Comparison of ENCODE assay signal across 8 cellular contexts in genomic region chr6:133890941-133891813, GRCh38. TPM values are rescaled to one million over a fixed set of nuclear protein-coding genes. Genes with fewer than 3 reads are reported as not detected.
DNase-seq lines count a peak whose midpoint lies in the region; ATAC-seq, FAIRE-seq and TF ChIP-seq lines count a peak whose summit lies in the region.

No MANE protein-coding gene starts in this region.

- H3K27me3 ChIP-seq in GM12878 (replicated peaks in 1 of 2; ENCODE audit: control insufficient read depth in 2 of 2, insufficient read depth in 2 of 2, low read length in 1 of 2) (peaks cover 25 to 38% of the 10 kb centered on the region in 2 experiments), keratinocyte (ENCODE audit: control insufficient read depth, extremely low read depth, insufficient read depth, low read length) (peaks cover 92% of the 10 kb centered on the region)

- no peaks in the 10 kb centered on the region for H3K36me3 ChIP-seq in GM12878 (ENCODE audit: control insufficient read depth in 2 of 2, insufficient read depth in 2 of 2, low read length in 1 of 2)
- H3K36me3 ChIP-seq in keratinocyte (ENCODE audit: control insufficient read depth in 2 of 2, extremely low read depth in 1 of 2, insufficient read depth in 2 of 2, low read length in 2 of 2) = no peaks in the 10 kb centered on the region

- H3K4me3 ChIP-seq in GM12878 (no peak overlapping the region; the same call in 1 of the 2 replicates), keratinocyte (ENCODE audit: control insufficient read depth in 2 of 3, extremely low read depth in 1 of 3, insufficient read depth in 2 of 3, low read depth in 1 of 3, low read length in 3 of 3) (no peak overlapping the region)

- H3K27ac ChIP-seq in GM12878 (ENCODE audit: control insufficient read depth, insufficient read depth) (no peak overlapping the region), keratinocyte (ENCODE audit: control insufficient read depth, insufficient read depth, low read length) (no peak overlapping the region)

- H3K9me3 ChIP-seq in GM12878 (replicated peaks; ENCODE audit: control insufficient read depth, insufficient read depth, low read length) = no peaks in the 10 kb centered on the region
- H3K9me3 ChIP-seq in keratinocyte (ENCODE audit: control insufficient read depth, low read depth, low read length) = peaks cover 1% of the 10 kb centered on the region

- H3K4me1 Mint-ChIP-seq in stimulated activated memory B cell treated with anti-CD40 and anti-IgM and Interleukin-4, amounts not matched to agents 10 μg/mL and 1 μg/mL and 100 μg/mL, for 72 hours = peaks cover 40% of the 10 kb centered on the region

- POLR2A ChIA-PET in GM12878 (lab: Charles Lee) = no interaction called here

- SMC1A ChIA-PET in GM12878 (lab: Charles Lee; ENCODE audit: uncharacterized antibody, unreplicated experiment) = interaction anchor here (1.4 kb wide), 1 partner anchor 8 kb away, joined by 4 read pairs; no protein-coding TSS in a partner anchor

- intact Hi-C loops in GM12878 (cut with micrococcal nuclease; ENCODE audit: unreplicated experiment) = no loop called here

- CTCF ChIA-PET in GM12878 (lab: Yijun Ruan, JAX) = interaction anchor here (1.0 to 1.7 kb wide), 2 partner anchors 25 to 26 kb away, joined by 3 to 6 read pairs; no protein-coding TSS in a partner anchor

- H2AFZ ChIP-seq in GM12878 (ENCODE audit: control insufficient read depth, low read depth, low read length) = no peak overlapping the region
- no peak overlapping the region for H2AFZ ChIP-seq in keratinocyte (ENCODE audit: control insufficient read depth, low read length)

- no peak for TF ChIP-seq CTCF in GM12878 (IDR thresholded peaks at IDR 0.05 in 2 of 3, conservative IDR thresholded peaks at IDR 0.05 in 1 of 3; ENCODE audit: control insufficient read depth in 2 of 3, extremely low read depth in 1 of 3, insufficient read depth in 1 of 3, low read depth in 3 of 3, low read length in 3 of 3)
- TF ChIP-seq CTCF in keratinocyte (optimal IDR thresholded peaks at IDR 0.05 in 1 of 3, IDR thresholded peaks at IDR 0.05 in 1 of 3, conservative IDR thresholded peaks at IDR 0.05 in 1 of 3; ENCODE audit: extremely low read depth in 1 of 3, insufficient read depth in 2 of 3, low read length in 3 of 3) = no peak

- H3K27ac Mint-ChIP-seq in stimulated activated memory B cell treated with anti-CD40 and anti-IgM and Interleukin-4, amounts not matched to agents 10 μg/mL and 1 μg/mL and 100 μg/mL, for 72 hours = no peak overlapping the region

- no peak for TF ChIP-seq RAD21 in GM12878 (IDR thresholded peaks at IDR 0.05; ENCODE audit: insufficient read depth, low read depth, low read length)

- no peaks in the 10 kb centered on the region for H3K79me2 ChIP-seq in GM12878 (ENCODE audit: control insufficient read depth, insufficient read depth, low read length)
- H3K79me2 ChIP-seq in keratinocyte (ENCODE audit: control insufficient read depth, insufficient read depth, low read length) = no peaks in the 10 kb centered on the region

- FAIRE-seq in GM12878 (lab: Jason Lieb, UNC) = no peak
- FAIRE-seq in keratinocyte (lab: Jason Lieb, UNC) = no peak
- no peak for FAIRE-seq in GM19239 (lab: Jason Lieb, UNC)

- H3K4me2 ChIP-seq in GM12878 (ENCODE audit: control insufficient read depth, insufficient read depth) (peak overlapping the region; percentile 17; the same call in 1 of the 2 replicates), keratinocyte (ENCODE audit: control insufficient read depth, extremely low read depth, insufficient read depth, low read depth, low read length) (peak overlapping the region; percentile 50)

- H3K27me3 Mint-ChIP-seq in stimulated activated memory B cell treated with anti-CD40 and anti-IgM and Interleukin-4, amounts not matched to agents 10 μg/mL and 1 μg/mL and 100 μg/mL, for 72 hours = peaks cover 88% of the 10 kb centered on the region

- no peak for ATAC-seq in GM12878
- no peak for ATAC-seq in stimulated activated memory B cell treated with anti-CD40 and anti-IgM and Interleukin-4, amounts not matched to agents 10 μg/mL and 1 μg/mL and 100 μg/mL, for 72 hours
- ATAC-seq in GM19467 (IDR thresholded peaks at IDR 0.05; ENCODE audit: unreplicated experiment) = no peak

- H3K9me3 Mint-ChIP-seq in stimulated activated memory B cell treated with anti-CD40 and anti-IgM and Interleukin-4, amounts not matched to agents 10 μg/mL and 1 μg/mL and 100 μg/mL, for 72 hours = peaks cover 2% of the 10 kb centered on the region

- in situ Hi-C loops in GM12878 (cut with MboI) = no loop called here

- dilution Hi-C loops in keratinocyte (cut with MboI; ENCODE audit: extremely low pct_ligation_motif_present, low sequenced_read_pairs) = loop anchor here (25.0 kb wide), 1 partner anchor 304 kb away; no protein-coding TSS in a partner anchor

- TF ChIP-seq EP300 in GM12878 (IDR thresholded peaks at IDR 0.05; ENCODE audit: borderline replicate concordance in 1 of 2, control insufficient read depth in 1 of 2, low read depth in 2 of 2, low read length in 2 of 2) = no peak

- WGBS in GM12878 (ENCODE audit: insufficient coverage, insufficient replicate concordance, low lambda C conversion rate, missing lambda C conversion rate) = 9% methylated on average over 36 of the region's 40 CpGs

- H3K4me1 ChIP-seq in GM12878 (ENCODE audit: control insufficient read depth, insufficient read depth, low read length) (no peaks in the 10 kb centered on the region), keratinocyte (ENCODE audit: control insufficient read depth, extremely low read depth, insufficient read depth, low read length) (no peaks in the 10 kb centered on the region)

- RAD21 ChIA-PET in GM12878 (lab: Charles Lee; ENCODE audit: unreplicated experiment) = no interaction called here

- DNase-seq in EH (ENCODE audit: low read depth) (peak; percentile 21), NCI-H69 (lab: John Stamatoyannopoulos, UW) (peak; percentile 51), GM12878 (ENCODE audit: low read depth, low spot score) (no peak), keratinocyte (ENCODE audit: low read depth, low spot score) (no peak), NK-92 (lab: John Stamatoyannopoulos, UW; ENCODE audit: unreplicated experiment) (no peak), GM19239 (ENCODE audit: insufficient read length, low spot score) (no peak)

- no TSS peak for BruUV-seq in GM12878 (replicated peaks; lab: Mats Ljungman, UMichigan)

- H3K36me3 Mint-ChIP-seq in stimulated activated memory B cell treated with anti-CD40 and anti-IgM and Interleukin-4, amounts not matched to agents 10 μg/mL and 1 μg/mL and 100 μg/mL, for 72 hours = no peaks in the 10 kb centered on the region

- no peaks in the 10 kb centered on the region for H4K20me1 ChIP-seq in GM12878 (ENCODE audit: control insufficient read depth, insufficient read depth)
- peaks cover 2% of the 10 kb centered on the region for H4K20me1 ChIP-seq in keratinocyte (ENCODE audit: control insufficient read depth, extremely low read depth, insufficient read depth, low read length)

- no peaks in the 10 kb centered on the region for H3K9me1 ChIP-seq in keratinocyte (ENCODE audit: control insufficient read depth, extremely low read depth, insufficient read depth, low read length)

- peak overlapping the region; percentile 71 for H3K4me3 Mint-ChIP-seq in stimulated activated memory B cell treated with anti-CD40 and anti-IgM and Interleukin-4, amounts not matched to agents 10 μg/mL and 1 μg/mL and 100 μg/mL, for 72 hours

- TF ChIP-seq POLR2A in GM12878 (IDR thresholded peaks at IDR 0.05; ENCODE audit: low read depth, low read length) = no peak

- H3K9ac ChIP-seq in GM12878 (ENCODE audit: control insufficient read depth, insufficient read depth, low read length) (no peak overlapping the region), keratinocyte (ENCODE audit: control insufficient read depth, extremely low read depth, insufficient read depth, low read length) (no peak overlapping the region)

TF ChIP-seq in GM12878, 131 proteins besides CTCF, POLR2A, EP300 and RAD21:
- 0 out of 2 replicates have a peak, but pooled peaks have one; percentile 60 for TF ChIP-seq EZH2 (IDR thresholded peaks at IDR 0.05; ENCODE audit: borderline replicate concordance, control insufficient read depth, low read depth, low read length)
- no peak for TF ChIP-seq SIN3A (IDR thresholded peaks at IDR 0.05; ENCODE audit: low read depth, low read length)

RNA-seq across cellular contexts. Expression of gene TCF21, which starts 2.3 kb away (rescaled TPM):
- total RNA-seq in GM12878 (2013; cell fraction: nucleolus; rRNA removed) = not detected in 2 replicates
- total RNA-seq in GM12878 (2014; rRNA removed) (not detected in 2 replicates), GM12878 (2014; rRNA removed; fragmentation: Illumina TruSeq; extraction: Trizol) (not detected in 2 replicates), GM12878 (2021) (0.08 TPM in 1 of 2 replicates, not detected in the other)
- not detected for polyA plus RNA-seq in GM12878 (2011; ENCODE audit: low read depth)
- polyA plus RNA-seq in GM12878 (2011; rRNA removed) (not detected in 2 replicates), GM12878 (2014; fragmentation: Illumina TruSeq; extraction: Trizol) (not detected in 2 replicates), GM12878 (2014; fragmentation: Nextera tagmentation; extraction: Ambion mirVana) (not detected), GM12878 (2014; rRNA removed) (not detected in 2 replicates), GM12878 (2016; fragmentation: Nextera tagmentation; extraction: Ambion mirVana) (not detected), keratinocyte (not detected in 3 replicates)
- polyA plus RNA-seq in GM12878 (2011; cell fraction: cytosol; rRNA removed) = not detected in 2 replicates
- polyA plus RNA-seq in GM12878 (2011; cell fraction: nucleus; rRNA removed) = not detected in 2 replicates
- not detected in 2 replicates for polyA plus RNA-seq in GM12878 (2012)
- polyA minus RNA-seq in GM12878 (2011; rRNA and poly(A)+ RNA removed) = not detected in 2 replicates
- not detected in 2 replicates for polyA minus RNA-seq in GM12878 (2011; cell fraction: cytosol; rRNA and poly(A)+ RNA removed)
- not detected in 2 replicates for polyA minus RNA-seq in GM12878 (2011; cell fraction: nucleus; rRNA and poly(A)+ RNA removed)
- polyA plus RNA-seq in keratinocyte (2011; ENCODE audit: low read depth) = not detected
- polyA plus RNA-seq in keratinocyte (2011; cell fraction: cytosol; rRNA removed) = not detected in 2 replicates
- not detected in 2 replicates for polyA plus RNA-seq in keratinocyte (2011; cell fraction: nucleus; rRNA removed)
- not detected in 2 replicates for polyA plus RNA-seq in keratinocyte (2012; ENCODE audit: low replicate concordance)
- polyA minus RNA-seq in keratinocyte = not detected in 3 replicates
- polyA minus RNA-seq in keratinocyte (2011; cell fraction: cytosol; rRNA and poly(A)+ RNA removed) = not detected
- polyA minus RNA-seq in keratinocyte (2011; cell fraction: nucleus; rRNA and poly(A)+ RNA removed) = not detected in 2 replicates

Comparison
In these comparisons a context has a peak if more than half of its experiments do, and no peak if none do; other contexts are left out.
1. DNase-seq: peak in EH (single experiment) and NCI-H69 (single experiment); none in GM12878 (single experiment), keratinocyte (single experiment), NK-92 (single experiment) and GM19239 (single experiment).